ENCODE assay signal across 7 cellular contexts in genomic region chr3:59098516-59098915, GRCh38. TPM values are rescaled to one million over a fixed set of nuclear protein-coding genes. Genes with fewer than 3 reads are reported as not detected.
A peak's percentile ranks its signal among the peaks of the same experiment; 100 is the strongest.
DNase-seq lines count a peak whose midpoint lies in the region; FAIRE-seq and TF ChIP-seq lines count a peak whose summit lies in the region.
"Not testable (repeated sequence)": the region's sequence is repeated elsewhere in the genome, so short reads cannot be mapped to it uniquely, and the experiment has no call there.

No MANE protein-coding gene starts in this region.

- not testable (repeated sequence) for TF ChIP-seq CTCF in bronchial epithelial cell (IDR thresholded peaks at IDR 0.05; ENCODE audit: insufficient read depth, low read length, severe bottlenecking); epithelial cell of esophagus (IDR thresholded peaks at IDR 0.05; ENCODE audit: insufficient read depth, low read depth, low read length, missing control alignments); fibroblast of villous mesenchyme (IDR thresholded peaks at IDR 0.05; ENCODE audit: insufficient read depth, low read depth, low read length)

- not testable (repeated sequence) for FAIRE-seq in bronchial epithelial cell (lab: Jason Lieb, UNC)

- not testable (repeated sequence) for H3K27me3 ChIP-seq in bronchial epithelial cell (ENCODE audit: control insufficient read depth, insufficient read depth, low read length)

- H3K36me3 ChIP-seq in bronchial epithelial cell (ENCODE audit: control insufficient read depth, insufficient read depth, low read length), result not testable (repeated sequence)

- peak; percentile 48 for DNase-seq in EH (ENCODE audit: low read depth)
- peak; percentile 2 for DNase-seq in amniotic epithelial cell (ENCODE audit: low read depth)
- DNase-seq in bronchial epithelial cell (ENCODE audit: low read depth), result peak; percentile 18
- peak; percentile 49 for DNase-seq in epithelial cell of esophagus (ENCODE audit: low read depth)
- peak; percentile 46 for DNase-seq in fibroblast of peridontal ligament (ENCODE audit: extremely low read depth)
- DNase-seq in fibroblast of villous mesenchyme (ENCODE audit: low read depth), result peak; percentile 20
- DNase-seq in skeletal muscle cell (ENCODE audit: low read depth), result peak; percentile 5

- not testable (repeated sequence) for H3K4me3 ChIP-seq in bronchial epithelial cell (ENCODE audit: low read depth, low read length); epithelial cell of esophagus (ENCODE audit: low read length); fibroblast of villous mesenchyme (ENCODE audit: low read depth, low read length); skeletal muscle cell (ENCODE audit: low read depth, low read length)

RNA-seq across cellular contexts. Expression of gene CFAP20DC, which starts 48.7 kb away (rescaled TPM):
- total RNA-seq in bronchial epithelial cell (6.7 and 6.8 TPM in 2 replicates), fibroblast of villous mesenchyme (1.3 and 1.7 TPM in 2 replicates)
